Comparison of ENCODE assay signal across 9 cellular contexts in genomic region chr3:43071313-43071893, GRCh38. TPM values are rescaled to one million over a fixed set of nuclear protein-coding genes. Genes with fewer than 3 reads are reported as not detected.
DNase-seq lines count a peak whose midpoint lies in the region; ATAC-seq and TF ChIP-seq lines count a peak whose summit lies in the region.
"Had no signal": no experiment of that assay in that cellular context is flagged by ENCODE, and none has a peak within 500 bp of the region (broad histone marks: within the 10 kb centered on the region; RNA-seq: fewer than 3 reads in every experiment).

No MANE protein-coding gene starts in this region.

- H3K27ac ChIP-seq in RWPE2 (ENCODE audit: poor library complexity, severe bottlenecking) (no peak overlapping the region), uterus (no peak overlapping the region)

- H3K4me1 ChIP-seq in RWPE2 (ENCODE audit: insufficient read depth, poor library complexity, severe bottlenecking) (no peaks in the 10 kb centered on the region), uterus (no peaks in the 10 kb centered on the region)

- H3K4me3 Mint-ChIP-seq in glutamatergic neuron (ENCODE audit: unreplicated experiment) = no peak overlapping the region
- H3K4me3 Mint-ChIP-seq in T-helper 2 cell treated with Interferon-gamma antibody and Interleukin-4, amounts not matched to agents 5 μg/mL and 100 μg/mL, for 36 hours = no peak overlapping the region
- H3K4me3 Mint-ChIP-seq: naive B cell had no signal

- peaks cover 5% of the 10 kb centered on the region for H3K36me3 Mint-ChIP-seq in glutamatergic neuron (ENCODE audit: unreplicated experiment)
- H3K36me3 Mint-ChIP-seq in T-helper 2 cell treated with Interferon-gamma antibody and Interleukin-4, amounts not matched to agents 5 μg/mL and 100 μg/mL, for 36 hours (ENCODE audit: low read depth) = no peaks in the 10 kb centered on the region
- H3K36me3 Mint-ChIP-seq: naive B cell had no signal

- H3K36me3 ChIP-seq in RWPE2 (ENCODE audit: low read depth) (no peaks in the 10 kb centered on the region), uterus (no peaks in the 10 kb centered on the region)

- H3K27ac Mint-ChIP-seq in glutamatergic neuron (ENCODE audit: unreplicated experiment) = no peak overlapping the region
- H3K27ac Mint-ChIP-seq in T-helper 2 cell treated with Interferon-gamma antibody and Interleukin-4, amounts not matched to agents 5 μg/mL and 100 μg/mL, for 36 hours = no peak overlapping the region
- H3K27ac Mint-ChIP-seq: naive B cell had no signal

- DNase-seq in stimulated activated CD4-positive, alpha-beta T cell treated with anti-CD3 and anti-CD28 coated beads, Interleukin-1b, Interleukin-23, amount 100 ng/mL, for 48 hours = peak; percentile 17
- DNase-seq in stimulated activated CD4-positive, alpha-beta T cell treated with anti-CD3 and anti-CD28 coated beads, Interleukin-12 subunit alpha, Interleukin-12 subunit beta, amount 100 ng/mL, for 4 hours = no peak
- DNase-seq in RWPE2 (ENCODE audit: low spot score) (no peak), glutamatergic neuron (no peak), uterus (no peak), NCI-H2029 (lab: John Stamatoyannopoulos, UW) (no peak), sciatic nerve (ENCODE audit: low spot score) (no peak)
- DNase-seq in T-helper 2 cell treated with Interferon-gamma antibody and Interleukin-4, amounts not matched to agents 5 μg/mL and 100 μg/mL, for 36 hours (ENCODE audit: low spot score) = no peak
- DNase-seq: naive B cell had no signal

- no peaks in the 10 kb centered on the region for H3K27me3 ChIP-seq in RWPE2 (ENCODE audit: insufficient read depth, poor library complexity, severe bottlenecking)
- H3K27me3 ChIP-seq in uterus = no peaks in the 10 kb centered on the region

- TF ChIP-seq CTCF in RWPE2 (IDR thresholded peaks at IDR 0.05; ENCODE audit: poor library complexity, severe bottlenecking) (peak; percentile 27), glutamatergic neuron (IDR thresholded peaks at IDR 0.05; ENCODE audit: partially characterized antibody, unreplicated experiment) (peak; percentile 69), uterus (IDR thresholded peaks at IDR 0.05) (no peak)

- H3K9me3 Mint-ChIP-seq in glutamatergic neuron (ENCODE audit: unreplicated experiment) = no peaks in the 10 kb centered on the region
- H3K9me3 Mint-ChIP-seq in T-helper 2 cell treated with Interferon-gamma antibody and Interleukin-4, amounts not matched to agents 5 μg/mL and 100 μg/mL, for 36 hours = no peaks in the 10 kb centered on the region
- H3K9me3 Mint-ChIP-seq: naive B cell had no signal

- H3K27me3 Mint-ChIP-seq in glutamatergic neuron (ENCODE audit: unreplicated experiment) = no peaks in the 10 kb centered on the region
- H3K27me3 Mint-ChIP-seq in T-helper 2 cell treated with Interferon-gamma antibody and Interleukin-4, amounts not matched to agents 5 μg/mL and 100 μg/mL, for 36 hours (ENCODE audit: low read depth) = no peaks in the 10 kb centered on the region

- intact Hi-C loops in uterus (cut with DNase I; ENCODE audit: low total_unique reads) (no loop called here), sciatic nerve (cut with DNase I) (no loop called here)

- H3K9me3 ChIP-seq in RWPE2 (ENCODE audit: severe bottlenecking) (no peaks in the 10 kb centered on the region), uterus (no peaks in the 10 kb centered on the region)

- H3K4me3 ChIP-seq in RWPE2 (ENCODE audit: severe bottlenecking) (no peak overlapping the region), uterus (no peak overlapping the region)

- TF ChIP-seq POLR2A in uterus (IDR thresholded peaks at IDR 0.05) = no peak

- ATAC-seq in RWPE2 (ENCODE audit: low read depth) (no peak), sciatic nerve (no peak)

- no peaks in the 10 kb centered on the region for H3K4me1 Mint-ChIP-seq in glutamatergic neuron (ENCODE audit: low read depth, unreplicated experiment)
- H3K4me1 Mint-ChIP-seq in T-helper 2 cell treated with Interferon-gamma antibody and Interleukin-4, amounts not matched to agents 5 μg/mL and 100 μg/mL, for 36 hours (ENCODE audit: low read depth) = peaks cover 3% of the 10 kb centered on the region
- H3K4me1 Mint-ChIP-seq: naive B cell had no signal

RNA-seq across cellular contexts. Expression of gene POMGNT2, which starts 34.5 kb away (rescaled TPM):
- total RNA-seq in glutamatergic neuron (ENCODE audit: unreplicated experiment) (31.1 TPM), uterus (100 to 1,000 TPM in 1 of 4 donors, 10 to 100 TPM in 3; 17.6 to 103 (median 57.7) TPM), sciatic nerve (15.2 TPM)

Comparison
In these comparisons a context has a peak if more than half of its experiments do, and no peak if none do; other contexts are left out.
1. CTCF ChIP-seq: peak in RWPE2 (single experiment) and glutamatergic neuron (single experiment); none in uterus (0 of 4).